In genomic region chr10:68121020-68121743, GRCh38 we compare ENCODE assay signal across 14 cellular contexts. TPM values are rescaled to one million over a fixed set of nuclear protein-coding genes. Genes with fewer than 3 reads are reported as not detected.
DNase-seq lines count a peak whose midpoint lies in the region; ATAC-seq and TF ChIP-seq lines count a peak whose summit lies in the region.
"Had no signal": no experiment of that assay in that cellular context is flagged by ENCODE, and none has a peak within 500 bp of the region (broad histone marks: within the 10 kb centered on the region; RNA-seq: fewer than 3 reads in every experiment).

No MANE protein-coding gene starts in this region.

- H3K4me2 ChIP-seq in GM23338 (no peak overlapping the region), mesendoderm (ENCODE audit: low read length) (no peak overlapping the region)

- H3K9me3 ChIP-seq in SK-N-MC (ENCODE audit: low read depth, low read length) (no peaks in the 10 kb centered on the region), gastrocnemius medialis (no peaks in the 10 kb centered on the region)
- no peaks in the 10 kb centered on the region for H3K9me3 ChIP-seq in CD4-positive, alpha-beta memory T cell (ENCODE audit: control insufficient read depth in 1 of 2, low read length in 2 of 2)

- H3K36me3 ChIP-seq in GM23338 (ENCODE audit: insufficient read depth) (no peaks in the 10 kb centered on the region), SK-N-MC (ENCODE audit: insufficient read depth, low read length) (no peaks in the 10 kb centered on the region), mesendoderm (ENCODE audit: control insufficient read depth, insufficient read depth, low read length) (no peaks in the 10 kb centered on the region), gastrocnemius medialis (peaks cover 0 to 22% of the 10 kb centered on the region in 2 donors)
- H3K36me3 ChIP-seq in CD4-positive, alpha-beta memory T cell (ENCODE audit: insufficient read depth, low read length): no peaks in the 10 kb centered on the region

- H3K9ac ChIP-seq in SK-N-MC (ENCODE audit: insufficient read length) (no peak overlapping the region), mesendoderm (ENCODE audit: low read length) (no peak overlapping the region)

- H3K4me3 ChIP-seq in GM23338: no peak overlapping the region
- no peak overlapping the region for H3K4me3 ChIP-seq in SK-N-MC
- H3K4me3 ChIP-seq in mesendoderm (ENCODE audit: low read length): no peak overlapping the region
- peak overlapping the region; percentile 15 to 49 (median 36) for H3K4me3 ChIP-seq in gastrocnemius medialis
- H3K4me3 ChIP-seq in CD4-positive, alpha-beta memory T cell (ENCODE audit: low read length in 2 of 2): no peak overlapping the region

- H3K18ac ChIP-seq in mesendoderm (ENCODE audit: low read length): no peak overlapping the region

- POLR2A ChIA-PET in CD4-positive, alpha-beta memory T cell (lab: Charles Lee; ENCODE audit: partially characterized antibody): no interaction called here

- no peaks in the 10 kb centered on the region for H4K20me1 ChIP-seq in GM23338 (replicated peaks; ENCODE audit: insufficient read depth)

- H3K4ac ChIP-seq in mesendoderm (ENCODE audit: low read depth, low read length): no peak overlapping the region

- intact Hi-C loops in gastrocnemius medialis (cut with DNase I; ENCODE audit: low total_unique reads): no loop called here
- intact Hi-C loops in left colon (cut with DNase I, micrococcal nuclease): no loop called here
- intact Hi-C loops in CD4-positive, alpha-beta memory T cell (cut with micrococcal nuclease): no loop called here

- H3K9me3 Mint-ChIP-seq in GM23338: no peaks in the 10 kb centered on the region
- peaks cover 0 to 2% (median 0%) of the 10 kb centered on the region in 8 donors for H3K9me3 Mint-ChIP-seq in CD4-positive, alpha-beta memory T cell

- no peaks in the 10 kb centered on the region for H3K4me1 ChIP-seq in GM23338 (ENCODE audit: insufficient read depth)
- peaks cover 6% of the 10 kb centered on the region for H3K4me1 ChIP-seq in mesendoderm (ENCODE audit: control insufficient read depth, low read depth, low read length)
- peaks cover 63 to 81% of the 10 kb centered on the region in 2 donors for H3K4me1 ChIP-seq in gastrocnemius medialis
- no peaks in the 10 kb centered on the region for H3K4me1 ChIP-seq in CD4-positive, alpha-beta memory T cell (ENCODE audit: insufficient read depth, low read length)

- no peak overlapping the region for H2BK120ac ChIP-seq in mesendoderm (ENCODE audit: low read depth, low read length)

- ATAC-seq in GM23338 (no peak), gastrocnemius medialis (peak; percentile 39 to 40), left colon (no peak)

- H3K27ac ChIP-seq in GM23338 (ENCODE audit: low read depth) (no peak overlapping the region), SK-N-MC (peak overlapping the region; percentile 76), mesendoderm (ENCODE audit: low read depth, low read length) (no peak overlapping the region), gastrocnemius medialis (peak overlapping the region; percentile 75 to 93 (median 87))
- H3K27ac ChIP-seq in CD4-positive, alpha-beta memory T cell (ENCODE audit: low read depth, low read length): no peak overlapping the region

- H3K79me2 ChIP-seq in GM23338 (replicated peaks; ENCODE audit: insufficient read depth) (no peaks in the 10 kb centered on the region), mesendoderm (ENCODE audit: control insufficient read depth, insufficient read depth, low read length) (no peaks in the 10 kb centered on the region)

- no peak overlapping the region for H2BK5ac ChIP-seq in mesendoderm (ENCODE audit: low read length)

- H4K5ac ChIP-seq in mesendoderm (ENCODE audit: low read length): no peak overlapping the region

- no peaks in the 10 kb centered on the region for H3K27me3 ChIP-seq in GM23338 (ENCODE audit: insufficient read depth)
- H3K27me3 ChIP-seq in mesendoderm (ENCODE audit: insufficient read depth, low read length, poor library complexity): no peaks in the 10 kb centered on the region
- H3K27me3 ChIP-seq in gastrocnemius medialis: no peaks in the 10 kb centered on the region
- H3K27me3 ChIP-seq in CD4-positive, alpha-beta memory T cell (ENCODE audit: insufficient read depth, low read length): no peaks in the 10 kb centered on the region

- in situ Hi-C loops in gastrocnemius medialis (cut with MboI; ENCODE audit: low sequenced_read_pairs in 4 of 4): no loop called here

- H3K56ac ChIP-seq in mesendoderm (ENCODE audit: low read length): peak overlapping the region; percentile 2

- H3K36me3 Mint-ChIP-seq in GM23338 (ENCODE audit: low read depth): no peaks in the 10 kb centered on the region
- H3K36me3 Mint-ChIP-seq in CD4-positive, alpha-beta memory T cell: no peaks in the 10 kb centered on the region
- H3K36me3 Mint-ChIP-seq: CD4-positive, CD25-positive, alpha-beta regulatory T cell had no signal

- no peaks in the 10 kb centered on the region for H3F3A ChIP-seq in GM23338 (replicated peaks; ENCODE audit: low read depth)

- no peak for TF ChIP-seq POLR2A in gastrocnemius medialis (IDR thresholded peaks at IDR 0.05)

- H2AFZ ChIP-seq in GM23338: peak overlapping the region; percentile 93

- H2AK5ac ChIP-seq in mesendoderm (ENCODE audit: low read length): no peak overlapping the region

- no peaks in the 10 kb centered on the region for H3K27me3 Mint-ChIP-seq in GM23338 (ENCODE audit: insufficient read depth, low read depth, poor library complexity)
- H3K27me3 Mint-ChIP-seq in CD4-positive, alpha-beta memory T cell: peaks cover 2 to 3% of the 10 kb centered on the region in 2 donors

- WGBS in mesendoderm (ENCODE audit: extremely low coverage, insufficient coverage, low lambda C conversion rate): 100% methylated on average over 1 of the region's 15 CpGs

- H2BK15ac ChIP-seq in mesendoderm (replicated peaks; ENCODE audit: low read depth): no peak overlapping the region

- H3K4me1 Mint-ChIP-seq in GM23338: no peaks in the 10 kb centered on the region
- peaks cover 0 to 5% (median under 1%) of the 10 kb centered on the region in 4 donors for H3K4me1 Mint-ChIP-seq in CD4-positive, alpha-beta memory T cell
- H3K4me1 Mint-ChIP-seq: CD4-positive, CD25-positive, alpha-beta regulatory T cell had no signal

- DNase-seq in GM23338 (ENCODE audit: low spot score) (no peak), SK-N-MC (ENCODE audit: low read depth, low spot score) (no peak), mesendoderm (no peak), gastrocnemius medialis (peak in 1 of 2 donors; percentile 49), activated T-cell treated with anti-CD3 and anti-CD28 coated beads for 4 hours (no peak), left colon (no peak)
- no peak for DNase-seq in CD4-positive, alpha-beta memory T cell
- DNase-seq: CD4-positive, CD25-positive, alpha-beta regulatory T cell; HCEC 1CT; NCI-H1417; NCI-H2029; NCI-H2171 treated with DMSO at 0.1 percent for 48 hours; NCI-H446 treated with DMSO at 0.1 percent for 48 hours; NK-92 treated with Interleukin-12 subunit alpha and Interleukin-12 subunit beta, amount 100 ng/mL, for 24 hours had no signal

- TF ChIP-seq CTCF in GM23338 (conservative IDR thresholded peaks at IDR 0.05; ENCODE audit: low read depth in 2 of 2) (no peak), gastrocnemius medialis (IDR thresholded peaks at IDR 0.05 in 4 of 5, conservative IDR thresholded peaks at IDR 0.05 in 1 of 5) (no peak)

- H3K79me1 ChIP-seq in mesendoderm (ENCODE audit: low read length): no peaks in the 10 kb centered on the region

- no peak overlapping the region for H3K27ac Mint-ChIP-seq in GM23338
- no peak overlapping the region for H3K27ac Mint-ChIP-seq in CD4-positive, alpha-beta memory T cell
- H3K27ac Mint-ChIP-seq: CD4-positive, CD25-positive, alpha-beta regulatory T cell had no signal

- CTCF ChIA-PET in CD4-positive, alpha-beta memory T cell (lab: Charles Lee; ENCODE audit: partially characterized antibody): interaction anchor here (1.3 kb wide), 1 partner anchor 35 kb away, joined by 4 read pairs; no protein-coding TSS in a partner anchor

- H3K4me3 Mint-ChIP-seq in GM23338: no peak overlapping the region
- H3K4me3 Mint-ChIP-seq in CD4-positive, alpha-beta memory T cell: no peak overlapping the region
- H3K4me3 Mint-ChIP-seq: CD4-positive, CD25-positive, alpha-beta regulatory T cell had no signal

- no peak overlapping the region for H3K23ac ChIP-seq in mesendoderm (ENCODE audit: low read length)

- no peak overlapping the region for H4K8ac ChIP-seq in mesendoderm (ENCODE audit: low read depth, low read length)

- no peaks in the 10 kb centered on the region; the same call in 1 of the 2 replicates for H3K9me2 ChIP-seq in GM23338 (ENCODE audit: insufficient read depth)

TF ChIP-seq in GM23338, 12 proteins besides CTCF, POLR2A, EP300 and RAD21 (continues in another document):
- TF ChIP-seq EZH2phosphoT487 (IDR thresholded peaks at IDR 0.05; ENCODE audit: unreplicated experiment) (no peak), EZH2 (IDR thresholded peaks at IDR 0.05; ENCODE audit: low read depth, unreplicated experiment) (no peak), ETS1 (IDR thresholded peaks at IDR 0.05) (no peak)

RNA-seq across cellular contexts. Expression of gene MYPN, which starts 11.9 kb away (rescaled TPM):
- total RNA-seq in GM23338 (2014; rRNA removed; shearing (Covaris generic)): not detected in 2 replicates
- polyA plus RNA-seq in GM23338 (2016; fragmentation: Nextera tagmentation; extraction: Ambion mirVana): not detected in 2 replicates
- polyA plus RNA-seq in mesendoderm (2013, experiment 1 of 2): under 0.01 TPM
- polyA plus RNA-seq in mesendoderm (2013, experiment 2 of 2): 0.01 TPM
- 100 to 1,000 TPM; 118 to 342 (median 193) TPM for total RNA-seq in gastrocnemius medialis
- total RNA-seq in left colon: 1 to 10 TPM in 1 of 2 donors, under 1 TPM in 1; 0.12 to 2.1 TPM
- not detected for total RNA-seq in CD4-positive, alpha-beta memory T cell
- not detected for polyA plus RNA-seq in CD4-positive, alpha-beta memory T cell
- total RNA-seq: CD4-positive, CD25-positive, alpha-beta regulatory T cell had no signal
- polyA plus RNA-seq: CD4-positive, CD25-positive, alpha-beta regulatory T cell had no signal

RNA-seq across cellular contexts. Expression of gene HERC4, which starts 46.1 kb away (rescaled TPM):
- 60.4 and 67.2 TPM in 2 replicates for total RNA-seq in GM23338 (2014; rRNA removed; shearing (Covaris generic))
- 16.2 and 20.1 TPM in 2 replicates for polyA plus RNA-seq in GM23338 (2016; fragmentation: Nextera tagmentation; extraction: Ambion mirVana)
- 11.6 TPM for polyA plus RNA-seq in mesendoderm (2013, experiment 1 of 2)
- 12.4 TPM for polyA plus RNA-seq in mesendoderm (2013, experiment 2 of 2)
- 10 to 100 TPM; 12.8 to 25.2 (median 13.1) TPM for total RNA-seq in gastrocnemius medialis
- total RNA-seq in left colon: 10 to 100 TPM; 51.0 to 63.9 TPM
- 100 to 1,000 TPM; 104 to 117 TPM for total RNA-seq in CD4-positive, alpha-beta memory T cell
- 10 to 100 TPM; 15.7 to 28.4 TPM for polyA plus RNA-seq in CD4-positive, alpha-beta memory T cell

Comparison
In these comparisons a context has a peak if more than half of its experiments do, and no peak if none do; other contexts are left out.
1. ATAC-seq: peak in gastrocnemius medialis (2 of 2); none in GM23338 (single experiment) and left colon (single experiment).
2. H3K27ac ChIP-seq: peak in SK-N-MC (single experiment) and gastrocnemius medialis (4 of 4); none in GM23338 (single experiment), mesendoderm (single experiment) and CD4-positive, alpha-beta memory T cell (single experiment).
3. H3K4me3 ChIP-seq: peak in gastrocnemius medialis (4 of 4); none in GM23338 (single experiment), SK-N-MC (single experiment), mesendoderm (single experiment) and CD4-positive, alpha-beta memory T cell (0 of 2).
4. RNA of gene MYPN, which starts 11.9 kb away (total RNA-seq): 118 to 342 TPM in gastrocnemius medialis; 0.12 to 2.1 TPM in left colon, not detected in GM23338 and not detected in CD4-positive, alpha-beta memory T cell; every median in the first group is over 10 times any median in the second.